13 cellular contexts compared by ENCODE assay signal in the genomic region with DNA sequence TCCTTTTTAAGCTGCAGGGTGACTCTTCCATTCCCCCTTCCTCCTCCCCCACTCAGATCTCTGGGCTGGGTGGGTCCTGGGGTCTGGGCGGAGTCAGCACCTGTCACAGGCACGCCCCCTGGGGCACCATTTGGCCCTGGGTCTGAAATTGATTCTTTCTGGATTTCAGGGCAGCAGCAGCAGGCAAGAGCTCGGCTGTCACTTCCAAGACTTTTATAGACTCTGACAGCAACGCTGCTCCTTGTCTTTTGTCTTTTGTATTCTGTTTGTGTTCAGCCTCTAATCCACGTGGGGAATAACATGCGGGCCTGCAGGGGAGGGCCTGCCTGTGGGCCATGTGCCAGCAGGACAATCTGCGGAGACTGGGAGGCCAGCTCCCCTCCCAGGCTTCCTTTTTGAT. TPM values are rescaled to one million over a fixed set of nuclear protein-coding genes. Genes with fewer than 3 reads are reported as not detected.
DNase-seq lines count a peak whose midpoint lies in the region; ATAC-seq, FAIRE-seq and TF ChIP-seq lines count a peak whose summit lies in the region.
"Had no signal": no experiment of that assay in that cellular context is flagged by ENCODE, and none has a peak within 500 bp of the region (broad histone marks: within the 10 kb centered on the region; RNA-seq: fewer than 3 reads in every experiment).

No MANE protein-coding gene starts in this region.

- H3K4me1 ChIP-seq in HepG2 (ENCODE audit: insufficient read depth, low read length) (peaks cover 13% of the 10 kb centered on the region), right lobe of liver (no peaks in the 10 kb centered on the region)

- H3K9me3 Mint-ChIP-seq in glutamatergic neuron (ENCODE audit: unreplicated experiment) (peaks cover 6% of the 10 kb centered on the region), mesothelial cell of epicardium (no peaks in the 10 kb centered on the region)
- H3K9me3 Mint-ChIP-seq in activated CD4-positive, alpha-beta T cell treated with anti-CD3 and anti-CD28 coated beads, Interleukin-2, amount 10 ng/mL, durations not matched to agents 7 days and 5 days: no peaks in the 10 kb centered on the region

- H3K36me3 Mint-ChIP-seq in glutamatergic neuron (ENCODE audit: unreplicated experiment) (peaks cover 8% of the 10 kb centered on the region), mesothelial cell of epicardium (no peaks in the 10 kb centered on the region)
- no peaks in the 10 kb centered on the region for H3K36me3 Mint-ChIP-seq in activated CD4-positive, alpha-beta T cell treated with anti-CD3 and anti-CD28 coated beads, Interleukin-2, amount 10 ng/mL, durations not matched to agents 7 days and 5 days (ENCODE audit: low read depth)

- H3K27ac ChIP-seq in HepG2 (ENCODE audit: extremely low read length, insufficient read depth, low read length) (no peak overlapping the region), right lobe of liver (no peak overlapping the region)
- H3K27ac ChIP-seq: RWPE1, upper lobe of left lung had no signal

- TF ChIP-seq RAD21 in HepG2 (CRISPR knock-in tag; IDR thresholded peaks at IDR 0.05): no peak

- DNase-seq in HepG2 (ENCODE audit: low spot score) (no peak), right lobe of liver (no peak), NCI-H82 treated with DMSO at 0.1 percent for 48 hours (lab: John Stamatoyannopoulos, UW; ENCODE audit: unreplicated experiment) (peak; percentile 76), glutamatergic neuron (peak; percentile 83), mesothelial cell of epicardium (ENCODE audit: low spot score in 2 of 2, unreplicated experiment in 2 of 2) (no peak), H4 (ENCODE audit: low spot score) (no peak), putamen (ENCODE audit: low spot score) (no peak)
- no peak for DNase-seq in activated CD4-positive, alpha-beta T cell treated with anti-CD3 and anti-CD28 coated beads, Interleukin-2, amount 10 ng/mL, durations not matched to agents 7 days and 5 days
- DNase-seq: activated T-cell treated with anti-CD3 and anti-CD28 coated beads, Interleukin-2, amount 50 U/mL, for 48 hours; EL; MV-4-11 had no signal

- peaks cover 33% of the 10 kb centered on the region for H3K4me1 Mint-ChIP-seq in glutamatergic neuron (ENCODE audit: low read depth, unreplicated experiment)
- H3K4me1 Mint-ChIP-seq in mesothelial cell of epicardium: peaks cover 4% of the 10 kb centered on the region
- H3K4me1 Mint-ChIP-seq in activated CD4-positive, alpha-beta T cell treated with anti-CD3 and anti-CD28 coated beads, Interleukin-2, amount 10 ng/mL, durations not matched to agents 7 days and 5 days: no peaks in the 10 kb centered on the region

- intact Hi-C loops in HepG2 (cut with micrococcal nuclease; ENCODE audit: unreplicated experiment) (no loop called here), right lobe of liver (cut with DNase I) (no loop called here)

- H3K9ac ChIP-seq in HepG2 (ENCODE audit: insufficient read depth, low read depth, low read length): no peak overlapping the region

- no peak for ATAC-seq in HepG2
- ATAC-seq in right lobe of liver: no peak

- TF ChIP-seq POLR2A in HepG2 (IDR thresholded peaks at IDR 0.05; ENCODE audit: insufficient read depth in 1 of 2, low read depth in 2 of 2, low read length in 2 of 2) (no peak), right lobe of liver (IDR thresholded peaks at IDR 0.05) (no peak)

- TF ChIP-seq CTCF in HepG2 (CRISPR knock-in tag; IDR thresholded peaks at IDR 0.05) (no peak), right lobe of liver (IDR thresholded peaks at IDR 0.05) (no peak), glutamatergic neuron (IDR thresholded peaks at IDR 0.05; ENCODE audit: partially characterized antibody, unreplicated experiment) (no peak), mesothelial cell of epicardium (IDR thresholded peaks at IDR 0.05; ENCODE audit: unreplicated experiment) (no peak)

- no peak overlapping the region for H3K4me2 ChIP-seq in HepG2 (ENCODE audit: low read depth, low read length)

- no TSS peak for BruUV-seq in HepG2 (replicated peaks; lab: Mats Ljungman, UMichigan)

- 9% methylated on average over 7 of the region's 7 CpGs for WGBS in HepG2 (ENCODE audit: low lambda C conversion rate)
- 32% methylated on average over 5 of the region's 7 CpGs for WGBS in right lobe of liver (ENCODE audit: insufficient coverage, low coverage, low lambda C conversion rate, missing lambda C conversion rate)

- TF ChIP-seq EP300 in HepG2 (IDR thresholded peaks at IDR 0.05; ENCODE audit: low read depth in 2 of 2, low read length in 2 of 2): no peak
- no peak for TF ChIP-seq EP300 in HepG2 (CRISPR knock-in tag; IDR thresholded peaks at IDR 0.05; ENCODE audit: borderline replicate concordance)

- H3K9me3 ChIP-seq in HepG2 (ENCODE audit: low read length) (no peaks in the 10 kb centered on the region), right lobe of liver (no peaks in the 10 kb centered on the region)
- H3K9me3 ChIP-seq: upper lobe of left lung had no signal

- no peaks in the 10 kb centered on the region; a peak in 1 of 5 replicates for H3K27me3 ChIP-seq in HepG2 (ENCODE audit: control insufficient read depth in 1 of 2, insufficient read depth in 2 of 2, low read length in 2 of 2)
- H3K27me3 ChIP-seq in right lobe of liver: no peaks in the 10 kb centered on the region
- H3K27me3 ChIP-seq: upper lobe of left lung had no signal

- peaks cover 6% of the 10 kb centered on the region for H3K27me3 Mint-ChIP-seq in glutamatergic neuron (ENCODE audit: unreplicated experiment)
- peaks cover 42% of the 10 kb centered on the region for H3K27me3 Mint-ChIP-seq in mesothelial cell of epicardium (ENCODE audit: low read depth)
- peaks cover 15% of the 10 kb centered on the region for H3K27me3 Mint-ChIP-seq in activated CD4-positive, alpha-beta T cell treated with anti-CD3 and anti-CD28 coated beads, Interleukin-2, amount 10 ng/mL, durations not matched to agents 7 days and 5 days

- peak overlapping the region; percentile 78 for H3K4me3 Mint-ChIP-seq in glutamatergic neuron (ENCODE audit: unreplicated experiment)
- H3K4me3 Mint-ChIP-seq in mesothelial cell of epicardium: no peak overlapping the region
- no peak overlapping the region for H3K4me3 Mint-ChIP-seq in activated CD4-positive, alpha-beta T cell treated with anti-CD3 and anti-CD28 coated beads, Interleukin-2, amount 10 ng/mL, durations not matched to agents 7 days and 5 days

- CTCF ChIA-PET in HepG2 (lab: Yijun Ruan, JAX; ENCODE audit: low intra/inter-chr PET ratio, low total read pairs): no interaction called here
- CTCF ChIA-PET in activated CD4-positive, alpha-beta T cell treated with anti-CD3 and anti-CD28 coated beads, Interleukin-2, amount 10 ng/mL, durations not matched to agents 7 days and 5 days (lab: Charles Lee): no interaction called here

- H2AFZ ChIP-seq in HepG2 (ENCODE audit: low read length): no peak overlapping the region

- no peaks in the 10 kb centered on the region for H3K79me2 ChIP-seq in HepG2 (ENCODE audit: insufficient read depth, low read length)

- FAIRE-seq in HepG2 (lab: Jason Lieb, UNC): no peak

- H3K27ac Mint-ChIP-seq in glutamatergic neuron (ENCODE audit: unreplicated experiment) (peak overlapping the region; percentile 97), mesothelial cell of epicardium (no peak overlapping the region)
- no peak overlapping the region for H3K27ac Mint-ChIP-seq in activated CD4-positive, alpha-beta T cell treated with anti-CD3 and anti-CD28 coated beads, Interleukin-2, amount 10 ng/mL, durations not matched to agents 7 days and 5 days

- no peaks in the 10 kb centered on the region for H4K20me1 ChIP-seq in HepG2 (ENCODE audit: insufficient read depth, low read length)

- in situ Hi-C loops in HepG2 (cut with HindIII; ENCODE audit: extremely low pct_ligation_motif_present, low pct_unique_long_range_greater_than_20kb): no loop called here

- POLR2A ChIA-PET in HepG2 (lab: Yijun Ruan, JAX): no interaction called here
- POLR2A ChIA-PET in activated CD4-positive, alpha-beta T cell treated with anti-CD3 and anti-CD28 coated beads, Interleukin-2, amount 10 ng/mL, durations not matched to agents 7 days and 5 days (lab: Charles Lee): no interaction called here

- H3K4me3 ChIP-seq in HepG2 (replicated peaks in 1 of 3; ENCODE audit: insufficient read depth in 1 of 3, low read depth in 2 of 3, low read length in 3 of 3) (no peak overlapping the region), right lobe of liver (no peak overlapping the region)
- H3K4me3 ChIP-seq: upper lobe of left lung had no signal

- H3K36me3 ChIP-seq in HepG2 (replicated peaks in 1 of 2; ENCODE audit: control insufficient read depth in 1 of 2, insufficient read depth in 2 of 2, low read length in 2 of 2) (no peaks in the 10 kb centered on the region), right lobe of liver (no peaks in the 10 kb centered on the region)
- H3K36me3 ChIP-seq: upper lobe of left lung had no signal

RNA-seq across cellular contexts. Expression of gene BOD1L2, which starts 3.9 kb away (rescaled TPM):
- not detected in 2 replicates for total RNA-seq in HepG2 (2016; rRNA removed; fragmentation: Illumina TruSeq; extraction: Trizol)
- not detected in 2 replicates for total RNA-seq in HepG2 (2016; cell fraction: cytosol; rRNA removed; fragmentation: Illumina TruSeq; extraction: Trizol; ENCODE audit: low read depth)
- not detected in 2 replicates for total RNA-seq in HepG2 (2016; cell fraction: insoluble cytoplasmic fraction; rRNA removed; fragmentation: Illumina TruSeq; extraction: Trizol)
- total RNA-seq in HepG2 (2016; cell fraction: membrane; rRNA removed; fragmentation: Illumina TruSeq; extraction: Trizol): not detected in 2 replicates
- total RNA-seq in HepG2 (2016; cell fraction: nucleus; rRNA removed; fragmentation: Illumina TruSeq; extraction: Trizol): not detected in 2 replicates
- not detected in 2 replicates for polyA plus RNA-seq in HepG2 (2011; rRNA removed)
- polyA plus RNA-seq in HepG2 (2011; cell fraction: cytosol; rRNA removed): not detected in 2 replicates
- not detected in 2 replicates for polyA plus RNA-seq in HepG2 (2011; cell fraction: nucleus; rRNA removed)
- not detected in 2 replicates for polyA plus RNA-seq in HepG2 (2012)
- polyA plus RNA-seq in HepG2 (2016; cell fraction: cytosol; fragmentation: Illumina TruSeq; extraction: Trizol; ENCODE audit: low read depth): not detected in 2 replicates
- polyA plus RNA-seq in HepG2 (2016; cell fraction: insoluble cytoplasmic fraction; fragmentation: Illumina TruSeq; extraction: Trizol; ENCODE audit: low read depth): not detected in 2 replicates
- polyA plus RNA-seq in HepG2 (2016; cell fraction: membrane; fragmentation: Illumina TruSeq; extraction: Trizol; ENCODE audit: low read depth): not detected in 2 replicates
- not detected in 2 replicates for polyA plus RNA-seq in HepG2 (2016; cell fraction: nucleus; fragmentation: Illumina TruSeq; extraction: Trizol; ENCODE audit: insufficient read depth, low read depth)
- polyA minus RNA-seq in HepG2 (2011; rRNA and poly(A)+ RNA removed; ENCODE audit: low replicate concordance): not detected in 2 replicates
- polyA minus RNA-seq in HepG2 (2011; cell fraction: cytosol; rRNA and poly(A)+ RNA removed): not detected in 2 replicates
- not detected in 2 replicates for polyA minus RNA-seq in HepG2 (2011; cell fraction: nucleus; rRNA and poly(A)+ RNA removed)
- total RNA-seq in right lobe of liver: not detected
- not detected for total RNA-seq in glutamatergic neuron (ENCODE audit: unreplicated experiment)
- not detected in 3 replicates for total RNA-seq in mesothelial cell of epicardium
- not detected in 2 replicates for total RNA-seq in H4 (2014; rRNA removed; shearing (Covaris generic))
- total RNA-seq in activated CD4-positive, alpha-beta T cell treated with anti-CD3 and anti-CD28 coated beads, Interleukin-2, amount 10 ng/mL, durations not matched to agents 7 days and 5 days: not detected
- total RNA-seq: upper lobe of left lung had no signal

Comparison
In these comparisons a context has a peak if more than half of its experiments do, and no peak if none do; other contexts are left out.
1. DNase-seq: peak in NCI-H82 treated with DMSO at 0.1 percent for 48 hours (single experiment) and glutamatergic neuron (single experiment); none in HepG2 (single experiment), right lobe of liver (0 of 3), mesothelial cell of epicardium (0 of 2), H4 (single experiment), putamen (single experiment) and activated CD4-positive, alpha-beta T cell treated with anti-CD3 and anti-CD28 coated beads, Interleukin-2, amount 10 ng/mL, durations not matched to agents 7 days and 5 days (single experiment).